8 cellular contexts compared by ENCODE assay signal in the genomic region with DNA sequence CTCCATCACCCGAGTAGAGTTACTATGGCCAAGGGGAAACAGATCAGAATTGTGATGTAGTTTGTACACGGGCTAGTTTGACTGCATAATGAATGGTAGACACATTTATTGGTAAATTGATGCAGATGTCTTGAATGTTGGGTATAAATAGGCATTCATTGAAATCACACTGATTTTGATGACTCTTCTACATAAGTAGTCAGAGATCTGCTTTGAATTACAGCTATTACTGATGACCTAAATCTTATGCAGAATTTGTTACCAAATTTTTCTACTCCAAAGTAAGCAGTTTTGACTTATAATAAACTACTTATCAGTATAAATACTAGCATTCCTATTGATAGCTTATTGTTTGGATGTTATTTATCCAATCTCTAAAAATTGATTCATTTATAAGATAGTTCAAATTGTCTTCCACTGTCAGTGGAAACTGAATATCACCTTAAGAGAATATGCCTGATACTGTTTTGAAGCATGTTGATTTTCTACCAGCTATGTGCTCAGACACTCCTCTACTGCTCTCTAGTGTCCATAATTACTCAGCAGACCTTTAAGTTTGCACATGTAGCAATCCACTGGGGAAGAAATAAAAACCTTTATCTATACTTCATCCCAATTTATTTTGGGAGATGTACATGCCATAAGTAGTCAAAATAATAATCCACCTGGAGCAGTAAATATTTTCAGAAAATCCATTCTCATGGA.
DNase-seq lines count a peak whose midpoint lies in the region; ATAC-seq and TF ChIP-seq lines count a peak whose summit lies in the region.

No MANE protein-coding gene starts in this region.

- ATAC-seq in HG02840 (IDR thresholded peaks at IDR 0.05; ENCODE audit: low FRiP score, unreplicated experiment) (no peak), HG03378 (IDR thresholded peaks at IDR 0.05; ENCODE audit: unreplicated experiment) (no peak)

- peaks cover 7% of the 10 kb centered on the region for H3K4me1 ChIP-seq in Loucy (ENCODE audit: insufficient read depth, low read length, poor library complexity, severe bottlenecking)

- H3K27ac Mint-ChIP-seq in activated naive CD8-positive, alpha-beta T cell treated with anti-CD3 and anti-CD28 coated beads for 36 hours = no peak overlapping the region

- H3K4me2 ChIP-seq in Loucy (ENCODE audit: low read depth, low read length, poor library complexity, severe bottlenecking) = no peak overlapping the region

- H3K9me3 ChIP-seq in Loucy (ENCODE audit: insufficient read depth, low read depth, low read length) = no peaks in the 10 kb centered on the region

- H3K9me3 Mint-ChIP-seq in activated naive CD8-positive, alpha-beta T cell treated with anti-CD3 and anti-CD28 coated beads for 36 hours = no peaks in the 10 kb centered on the region

- H3K9ac ChIP-seq in Loucy (ENCODE audit: low read depth, low read length, poor library complexity, severe bottlenecking) = no peak overlapping the region

- no peaks in the 10 kb centered on the region for H3K27me3 Mint-ChIP-seq in activated naive CD8-positive, alpha-beta T cell treated with anti-CD3 and anti-CD28 coated beads for 36 hours

- no peaks in the 10 kb centered on the region for H3K27me3 ChIP-seq in Loucy (ENCODE audit: insufficient read depth, low read length, poor library complexity, severe bottlenecking)

- H2AFZ ChIP-seq in Loucy (ENCODE audit: low read length) = no peak overlapping the region

- peak; percentile 88 for TF ChIP-seq CTCF in Loucy (conservative IDR thresholded peaks at IDR 0.05; ENCODE audit: low read length)
- TF ChIP-seq CTCF in foreskin fibroblast (IDR thresholded peaks at IDR 0.05; ENCODE audit: low read depth, low read length) = peak; percentile 70

- H3K79me2 ChIP-seq in Loucy (ENCODE audit: insufficient read depth, low read length) = no peaks in the 10 kb centered on the region

- DNase-seq in DMS79 treated with DMSO at 0.1 percent for 48 hours (lab: John Stamatoyannopoulos, UW) = peak; percentile 81
- DNase-seq in SHP77 treated with DMSO at 0.1 percent for 48 hours (lab: John Stamatoyannopoulos, UW) = peak; percentile 43
- DNase-seq in foreskin fibroblast = peak; percentile 40 to 81
- peak; percentile 64 for DNase-seq in renal cortical epithelial cell (ENCODE audit: low read depth)
- DNase-seq in activated naive CD8-positive, alpha-beta T cell treated with anti-CD3 and anti-CD28 coated beads for 36 hours = no peak

- H3K9me2 ChIP-seq in Loucy (replicated peaks; ENCODE audit: low read depth, low read length) = no peaks in the 10 kb centered on the region

- H4K20me1 ChIP-seq in Loucy (ENCODE audit: insufficient read depth, low read length, poor library complexity, severe bottlenecking) = no peaks in the 10 kb centered on the region

- no peak overlapping the region for H3K4me3 Mint-ChIP-seq in activated naive CD8-positive, alpha-beta T cell treated with anti-CD3 and anti-CD28 coated beads for 36 hours

- no peaks in the 10 kb centered on the region for H3K36me3 ChIP-seq in Loucy (ENCODE audit: insufficient read depth, low read length)

- H3K4me1 Mint-ChIP-seq in activated naive CD8-positive, alpha-beta T cell treated with anti-CD3 and anti-CD28 coated beads for 36 hours = peaks cover 4% of the 10 kb centered on the region

- H3K4me3 ChIP-seq in Loucy (ENCODE audit: low read length, poor library complexity, severe bottlenecking) = no peak overlapping the region
- no peak overlapping the region for H3K4me3 ChIP-seq in foreskin fibroblast (ENCODE audit: low read depth in 1 of 2, low read length in 2 of 2)

- H3K36me3 Mint-ChIP-seq in activated naive CD8-positive, alpha-beta T cell treated with anti-CD3 and anti-CD28 coated beads for 36 hours = no peaks in the 10 kb centered on the region

- H3F3A ChIP-seq in Loucy (ENCODE audit: low read depth) = no peaks in the 10 kb centered on the region
